Comparison of ENCODE assay signal across 1 cellular context in genomic region chr3:48684054-48684349, GRCh38.
TF ChIP-seq lines count a peak whose summit lies in the region.

No MANE protein-coding gene starts in this region.

TF ChIP-seq in IMR-90, 13 proteins besides CTCF, POLR2A, EP300 and RAD21 (continued from another document):
- TF ChIP-seq, protein P1, sequence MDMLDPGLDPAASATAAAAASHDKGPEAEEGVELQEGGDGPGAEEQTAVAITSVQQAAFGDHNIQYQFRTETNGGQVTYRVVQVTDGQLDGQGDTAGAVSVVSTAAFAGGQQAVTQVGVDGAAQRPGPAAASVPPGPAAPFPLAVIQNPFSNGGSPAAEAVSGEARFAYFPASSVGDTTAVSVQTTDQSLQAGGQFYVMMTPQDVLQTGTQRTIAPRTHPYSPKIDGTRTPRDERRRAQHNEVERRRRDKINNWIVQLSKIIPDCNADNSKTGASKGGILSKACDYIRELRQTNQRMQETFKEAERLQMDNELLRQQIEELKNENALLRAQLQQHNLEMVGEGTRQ (IDR thresholded peaks at IDR 0.05; ENCODE audit: low read depth, low read length) = no peak
- TF ChIP-seq CEBPB (IDR thresholded peaks at IDR 0.05; ENCODE audit: low read depth, low read length) = no peak
- TF ChIP-seq MXI1 (IDR thresholded peaks at IDR 0.05; ENCODE audit: borderline replicate concordance, low read depth, low read length) = no peak
- TF ChIP-seq RFX5 (IDR thresholded peaks at IDR 0.05; ENCODE audit: low read depth, low read length) = no peak
- no peak for TF ChIP-seq CHD1 (IDR thresholded peaks at IDR 0.05; ENCODE audit: low read depth, low read length)
- no peak for TF ChIP-seq BHLHE40 (IDR thresholded peaks at IDR 0.05; ENCODE audit: low read depth, low read length)
